In genomic region chr13:114314074-114314912, GRCh38 we compare ENCODE assay signal across 1 cellular context.
A peak's percentile ranks its signal among the peaks of the same experiment; 100 is the strongest.
TF ChIP-seq lines count a peak whose summit lies in the region.

Gene CHAMP1 (plus strand): TSS chr13:114314503. CDS start chr13:114323843, 9,340 bp downstream.

TF ChIP-seq in HepG2, 621 proteins besides CTCF, POLR2A, EP300 and RAD21 (continued from another document and continues in another):
- TF ChIP-seq ZNF800 (CRISPR knock-in tag; IDR thresholded peaks at IDR 0.05) (no peak), CSRNP1 (CRISPR knock-in tag; IDR thresholded peaks at IDR 0.05) (peak; percentile 84; the same call in 1 of the 2 replicates), SKI (IDR thresholded peaks at IDR 0.05; ENCODE audit: partially characterized antibody) (peak; percentile 50), FOXP4 (CRISPR knock-in tag; IDR thresholded peaks at IDR 0.05) (peak; percentile 37; the same call in 1 of the 2 replicates), HINFP (CRISPR knock-in tag; IDR thresholded peaks at IDR 0.05; ENCODE audit: low read depth) (peak; percentile 75; the same call in 1 of the 2 replicates), SP4 (CRISPR knock-in tag; IDR thresholded peaks at IDR 0.05) (peak; percentile 89), ZNF574 (CRISPR knock-in tag; IDR thresholded peaks at IDR 0.05) (peak; percentile 84), HMGA1 (CRISPR knock-in tag; conservative IDR thresholded peaks at IDR 0.05) (no peak), GTF3A (CRISPR knock-in tag; conservative IDR thresholded peaks at IDR 0.05) (no peak), HMG20A (CRISPR knock-in tag; IDR thresholded peaks at IDR 0.05; ENCODE audit: borderline replicate concordance) (no peak), ZNF138 (CRISPR knock-in tag; IDR thresholded peaks at IDR 0.05; ENCODE audit: low read depth) (peak; percentile 68; the same call in 1 of the 2 replicates), KIAA2018 (CRISPR knock-in tag; IDR thresholded peaks at IDR 0.05; ENCODE audit: borderline replicate concordance) (no peak), RFXAP (CRISPR knock-in tag; IDR thresholded peaks at IDR 0.05; ENCODE audit: borderline replicate concordance) (peak; percentile 32; the same call in 1 of the 2 replicates), ZFY (CRISPR knock-in tag; IDR thresholded peaks at IDR 0.05) (peak; percentile 99), ELF3 (CRISPR knock-in tag; IDR thresholded peaks at IDR 0.05) (peak; percentile 39; the same call in 1 of the 2 replicates), SRY (CRISPR knock-in tag; IDR thresholded peaks at IDR 0.05) (peak; percentile 71; the same call in 1 of the 2 replicates), IKZF4 (CRISPR knock-in tag; IDR thresholded peaks at IDR 0.05; ENCODE audit: borderline replicate concordance, low read depth, not compliant biosample characterization) (peak; percentile 46), E2F1 (CRISPR knock-in tag; IDR thresholded peaks at IDR 0.05) (peak; percentile 98), RORA (CRISPR knock-in tag; IDR thresholded peaks at IDR 0.05) (no peak), PAX8 (CRISPR knock-in tag; IDR thresholded peaks at IDR 0.05; ENCODE audit: borderline replicate concordance) (peak; percentile 80; the same call in 1 of the 2 replicates), FOXC1 (CRISPR knock-in tag; IDR thresholded peaks at IDR 0.05; ENCODE audit: borderline replicate concordance) (no peak), ZNF33A (CRISPR knock-in tag; IDR thresholded peaks at IDR 0.05; ENCODE audit: borderline replicate concordance) (no peak), PHF21A (CRISPR knock-in tag; IDR thresholded peaks at IDR 0.05) (peak; percentile 67; the same call in 1 of the 2 replicates), JDP2 (CRISPR knock-in tag; IDR thresholded peaks at IDR 0.05; ENCODE audit: borderline replicate concordance) (peak; percentile 36; the same call in 1 of the 2 replicates), TBX2 (CRISPR knock-in tag; IDR thresholded peaks at IDR 0.05; ENCODE audit: borderline replicate concordance) (peak; percentile 74), ZBTB39 (CRISPR knock-in tag; IDR thresholded peaks at IDR 0.05) (peak; percentile 44; the same call in 1 of the 2 replicates), KLF16 (CRISPR knock-in tag; IDR thresholded peaks at IDR 0.05) (peak in 1 of 2 experiments; percentile 58; a peak in 1 of 4 replicates), E2F2 (CRISPR knock-in tag; IDR thresholded peaks at IDR 0.05; ENCODE audit: borderline replicate concordance) (peak; percentile 89; the same call in 1 of the 2 replicates), ZNF430 (CRISPR knock-in tag; IDR thresholded peaks at IDR 0.05) (0 out of 2 replicates have a peak, but pooled peaks have one; percentile 20), JUN (CRISPR knock-in tag; IDR thresholded peaks at IDR 0.05) (no peak)
